8 cellular contexts compared by ENCODE assay signal in the genomic region with DNA sequence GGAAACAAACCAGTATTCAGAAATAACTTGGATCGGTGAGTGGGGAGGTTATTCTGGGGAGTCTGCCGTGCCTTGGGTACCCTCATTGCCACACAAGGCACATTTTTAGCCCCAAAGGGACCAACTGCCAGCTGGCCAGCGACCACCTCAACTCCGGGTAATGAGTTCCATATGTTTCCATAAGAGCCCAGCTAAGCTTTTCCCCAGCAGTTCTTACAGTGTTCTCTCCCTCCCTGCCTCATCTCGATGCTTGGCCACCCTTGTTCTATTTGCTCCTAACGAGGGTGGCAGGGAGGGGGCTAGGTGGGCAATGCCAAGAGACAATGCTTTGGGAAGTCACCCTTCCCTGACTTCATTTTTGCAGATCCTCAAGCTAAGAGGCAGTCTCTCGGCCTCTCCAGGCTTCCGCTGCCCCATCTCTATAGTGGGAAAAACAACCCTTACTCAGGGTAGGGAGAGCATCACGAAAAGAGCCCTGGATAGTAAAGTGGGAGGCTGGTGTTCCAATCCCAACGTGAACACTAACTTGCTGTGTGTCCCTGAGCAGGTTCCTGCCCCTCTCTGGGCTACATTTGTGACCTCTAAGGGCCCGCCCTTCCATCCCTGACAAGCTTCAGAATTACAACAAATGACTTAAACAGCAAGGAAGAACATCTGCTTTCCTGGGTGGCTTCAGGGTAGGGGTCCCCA. TPM values are rescaled to one million over a fixed set of nuclear protein-coding genes. Genes with fewer than 3 reads are reported as not detected.
DNase-seq lines count a peak whose midpoint lies in the region; ATAC-seq lines count a peak whose summit lies in the region.

No MANE protein-coding gene starts in this region.

- no peaks in the 10 kb centered on the region for H3K36me3 Mint-ChIP-seq in T-helper 17 cell (ENCODE audit: low read depth)
- H3K36me3 Mint-ChIP-seq in stimulated activated naive B cell treated with anti-CD40 and anti-IgM and Interleukin-4, amounts not matched to agents 10 μg/mL and 1 μg/mL and 100 μg/mL, for 72 hours: peaks cover 12 to 15% of the 10 kb centered on the region in 2 donors

- ATAC-seq in T-helper 17 cell: no peak
- ATAC-seq in stimulated activated naive B cell treated with anti-CD40 and anti-IgM and Interleukin-4, amounts not matched to agents 10 μg/mL and 1 μg/mL and 100 μg/mL, for 72 hours (replicated peaks): no peak
- ATAC-seq in GM21528 (IDR thresholded peaks at IDR 0.05; ENCODE audit: low FRiP score, unreplicated experiment): no peak

- DNase-seq in NCI-H524 (lab: John Stamatoyannopoulos, UW) (peak; percentile 28 to 48), NCI-H524 treated with DMSO at 0.1 percent for 48 hours (lab: John Stamatoyannopoulos, UW) (no peak), T-helper 17 cell (no peak), NCI-H2196 treated with DMSO at 0.1 percent for 48 hours (lab: John Stamatoyannopoulos, UW; ENCODE audit: unreplicated experiment) (no peak), ecto neural progenitor cell (ENCODE audit: low spot score) (no peak)
- no peak for DNase-seq in stimulated activated naive B cell treated with anti-CD40 and anti-IgM and Interleukin-4, amounts not matched to agents 10 μg/mL and 1 μg/mL and 100 μg/mL, for 72 hours

- peak overlapping the region; percentile 93 for H3K27ac Mint-ChIP-seq in T-helper 17 cell
- peak overlapping the region; percentile 97 for H3K27ac Mint-ChIP-seq in stimulated activated naive B cell treated with anti-CD40 and anti-IgM and Interleukin-4, amounts not matched to agents 10 μg/mL and 1 μg/mL and 100 μg/mL, for 72 hours

- peak overlapping the region; percentile 90 for H3K4me3 Mint-ChIP-seq in T-helper 17 cell
- H3K4me3 Mint-ChIP-seq in stimulated activated naive B cell treated with anti-CD40 and anti-IgM and Interleukin-4, amounts not matched to agents 10 μg/mL and 1 μg/mL and 100 μg/mL, for 72 hours: peak overlapping the region; percentile 96

- H3K4me1 ChIP-seq in iPS-15b (ENCODE audit: control insufficient read depth, insufficient read depth, low read length): peaks cover 25% of the 10 kb centered on the region

- H3K4me1 Mint-ChIP-seq in T-helper 17 cell: peaks cover 35% of the 10 kb centered on the region
- peaks cover 44 to 74% of the 10 kb centered on the region in 2 donors for H3K4me1 Mint-ChIP-seq in stimulated activated naive B cell treated with anti-CD40 and anti-IgM and Interleukin-4, amounts not matched to agents 10 μg/mL and 1 μg/mL and 100 μg/mL, for 72 hours

- peak overlapping the region; percentile 66 for H3K4me3 ChIP-seq in iPS-15b (ENCODE audit: low read depth, low read length)

- peaks cover 40% of the 10 kb centered on the region for H3K27me3 ChIP-seq in iPS-15b (ENCODE audit: control insufficient read depth, insufficient read depth, low read length)

- H3K36me3 ChIP-seq in iPS-15b (ENCODE audit: control insufficient read depth, insufficient read depth, low read length): no peaks in the 10 kb centered on the region

- H3K9me3 ChIP-seq in T-helper 17 cell (ENCODE audit: control insufficient read depth, low read length, poor library complexity, severe bottlenecking) (no peaks in the 10 kb centered on the region), iPS-15b (ENCODE audit: control insufficient read depth, insufficient read depth, low read length) (no peaks in the 10 kb centered on the region)

- H3K27me3 Mint-ChIP-seq in T-helper 17 cell: no peaks in the 10 kb centered on the region
- no peaks in the 10 kb centered on the region for H3K27me3 Mint-ChIP-seq in stimulated activated naive B cell treated with anti-CD40 and anti-IgM and Interleukin-4, amounts not matched to agents 10 μg/mL and 1 μg/mL and 100 μg/mL, for 72 hours

- no peak overlapping the region for H3K9ac ChIP-seq in iPS-15b (ENCODE audit: low read depth, low read length)

- no peaks in the 10 kb centered on the region for H3K9me3 Mint-ChIP-seq in stimulated activated naive B cell treated with anti-CD40 and anti-IgM and Interleukin-4, amounts not matched to agents 10 μg/mL and 1 μg/mL and 100 μg/mL, for 72 hours

RNA-seq across cellular contexts. Expression of a gene that starts 6.0 kb away (rescaled TPM):
- total RNA-seq in T-helper 17 cell: 10 to 100 TPM in 1 of 2 donors, 1 to 10 TPM in 1; 8.6 to 10.7 TPM

RNA-seq across cellular contexts. Expression of a gene that starts 22.3 kb away (rescaled TPM):
- 1 to 10 TPM; 5.4 TPM for total RNA-seq in T-helper 17 cell

Comparison
In these comparisons a context has a peak if more than half of its experiments do, and no peak if none do; other contexts are left out.
1. DNase-seq: peak in NCI-H524 (2 of 2); none in NCI-H524 treated with DMSO at 0.1 percent for 48 hours (single experiment), T-helper 17 cell (0 of 3), stimulated activated naive B cell treated with anti-CD40 and anti-IgM and Interleukin-4, amounts not matched to agents 10 μg/mL and 1 μg/mL and 100 μg/mL, for 72 hours (single experiment), NCI-H2196 treated with DMSO at 0.1 percent for 48 hours (single experiment) and ecto neural progenitor cell (single experiment).